Comparison of ENCODE assay signal across 2 cellular contexts in the genomic region with DNA sequence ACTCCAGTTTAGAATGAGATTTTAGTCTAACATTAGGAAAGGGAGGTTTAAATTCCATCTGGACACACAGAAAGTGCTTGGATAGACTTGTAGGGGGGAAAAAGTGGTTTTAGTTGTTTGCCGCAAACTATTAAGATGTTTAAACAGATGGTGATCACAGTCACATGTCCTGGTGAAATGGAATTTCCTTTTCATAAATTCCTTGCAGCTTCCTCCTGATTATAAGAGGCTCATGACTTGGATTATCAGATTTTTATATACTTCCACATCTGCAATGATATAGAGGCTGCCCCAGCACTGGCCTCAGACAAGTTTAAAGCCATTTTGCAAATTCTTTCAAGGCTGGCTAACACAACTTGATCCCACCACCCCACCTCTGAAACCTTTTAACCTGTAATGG.
A peak's percentile ranks its signal among the peaks of the same experiment; 100 is the strongest.
TF ChIP-seq lines count a peak whose summit lies in the region.

No MANE protein-coding gene starts in this region.

TF ChIP-seq in SK-N-SH, 30 proteins besides CTCF, POLR2A, EP300 and RAD21 (continued from another document):
- TF ChIP-seq, protein P1, sequence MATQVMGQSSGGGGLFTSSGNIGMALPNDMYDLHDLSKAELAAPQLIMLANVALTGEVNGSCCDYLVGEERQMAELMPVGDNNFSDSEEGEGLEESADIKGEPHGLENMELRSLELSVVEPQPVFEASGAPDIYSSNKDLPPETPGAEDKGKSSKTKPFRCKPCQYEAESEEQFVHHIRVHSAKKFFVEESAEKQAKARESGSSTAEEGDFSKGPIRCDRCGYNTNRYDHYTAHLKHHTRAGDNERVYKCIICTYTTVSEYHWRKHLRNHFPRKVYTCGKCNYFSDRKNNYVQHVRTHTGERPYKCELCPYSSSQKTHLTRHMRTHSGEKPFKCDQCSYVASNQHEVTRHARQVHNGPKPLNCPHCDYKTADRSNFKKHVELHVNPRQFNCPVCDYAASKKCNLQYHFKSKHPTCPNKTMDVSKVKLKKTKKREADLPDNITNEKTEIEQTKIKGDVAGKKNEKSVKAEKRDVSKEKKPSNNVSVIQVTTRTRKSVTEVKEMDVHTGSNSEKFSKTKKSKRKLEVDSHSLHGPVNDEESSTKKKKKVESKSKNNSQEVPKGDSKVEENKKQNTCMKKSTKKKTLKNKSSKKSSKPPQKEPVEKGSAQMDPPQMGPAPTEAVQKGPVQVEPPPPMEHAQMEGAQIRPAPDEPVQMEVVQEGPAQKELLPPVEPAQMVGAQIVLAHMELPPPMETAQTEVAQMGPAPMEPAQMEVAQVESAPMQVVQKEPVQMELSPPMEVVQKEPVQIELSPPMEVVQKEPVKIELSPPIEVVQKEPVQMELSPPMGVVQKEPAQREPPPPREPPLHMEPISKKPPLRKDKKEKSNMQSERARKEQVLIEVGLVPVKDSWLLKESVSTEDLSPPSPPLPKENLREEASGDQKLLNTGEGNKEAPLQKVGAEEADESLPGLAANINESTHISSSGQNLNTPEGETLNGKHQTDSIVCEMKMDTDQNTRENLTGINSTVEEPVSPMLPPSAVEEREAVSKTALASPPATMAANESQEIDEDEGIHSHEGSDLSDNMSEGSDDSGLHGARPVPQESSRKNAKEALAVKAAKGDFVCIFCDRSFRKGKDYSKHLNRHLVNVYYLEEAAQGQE (IDR thresholded peaks at IDR 0.05; ENCODE audit: low read depth, low read length) = no peak
- TF ChIP-seq SMC3 (IDR thresholded peaks at IDR 0.05; ENCODE audit: low read depth, low read length) (no peak), MXI1 (IDR thresholded peaks at IDR 0.05; ENCODE audit: low read depth, low read length) (no peak), POLR2AphosphoS5 (IDR thresholded peaks at IDR 0.05; ENCODE audit: low read depth, low read length) (no peak), FOXM1 (IDR thresholded peaks at IDR 0.05; ENCODE audit: low read depth) (no peak), TCF12 (IDR thresholded peaks at IDR 0.05) (peak; percentile 52), GABPA (IDR thresholded peaks at IDR 0.05; ENCODE audit: low read depth) (no peak), RXRA (IDR thresholded peaks at IDR 0.05; ENCODE audit: borderline replicate concordance, low read depth) (no peak)
- TF ChIP-seq, protein P2, sequence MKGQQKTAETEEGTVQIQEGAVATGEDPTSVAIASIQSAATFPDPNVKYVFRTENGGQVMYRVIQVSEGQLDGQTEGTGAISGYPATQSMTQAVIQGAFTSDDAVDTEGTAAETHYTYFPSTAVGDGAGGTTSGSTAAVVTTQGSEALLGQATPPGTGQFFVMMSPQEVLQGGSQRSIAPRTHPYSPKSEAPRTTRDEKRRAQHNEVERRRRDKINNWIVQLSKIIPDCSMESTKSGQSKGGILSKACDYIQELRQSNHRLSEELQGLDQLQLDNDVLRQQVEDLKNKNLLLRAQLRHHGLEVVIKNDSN (IDR thresholded peaks at IDR 0.05; ENCODE audit: borderline replicate concordance, low read depth) = peak; percentile 34; the same call in 1 of the 2 replicates

TF ChIP-seq in SK-N-SH treated with all-trans-retinoic acid at 6 μM for 48 hours, 23 proteins besides CTCF, POLR2A, EP300 and RAD21 (continued from another document):
- TF ChIP-seq SNAI2 (CRISPR knock-in tag; IDR thresholded peaks at IDR 0.05) = no peak
- no peak for TF ChIP-seq ZNF565 (CRISPR knock-in tag; conservative IDR thresholded peaks at IDR 0.05; ENCODE audit: low read depth)
- no peak for TF ChIP-seq CSDC2 (CRISPR knock-in tag; IDR thresholded peaks at IDR 0.05)
- no peak for TF ChIP-seq ARNTL (CRISPR knock-in tag; IDR thresholded peaks at IDR 0.05; ENCODE audit: borderline replicate concordance, low read depth)
- TF ChIP-seq RARB (CRISPR knock-in tag; IDR thresholded peaks at IDR 0.05) = no peak
- no peak for TF ChIP-seq PPARA (CRISPR knock-in tag; IDR thresholded peaks at IDR 0.05; ENCODE audit: borderline replicate concordance)
- no peak for TF ChIP-seq OSR1 (CRISPR knock-in tag; IDR thresholded peaks at IDR 0.05)
